ENCODE assay signal across 14 cellular contexts in the genomic region with DNA sequence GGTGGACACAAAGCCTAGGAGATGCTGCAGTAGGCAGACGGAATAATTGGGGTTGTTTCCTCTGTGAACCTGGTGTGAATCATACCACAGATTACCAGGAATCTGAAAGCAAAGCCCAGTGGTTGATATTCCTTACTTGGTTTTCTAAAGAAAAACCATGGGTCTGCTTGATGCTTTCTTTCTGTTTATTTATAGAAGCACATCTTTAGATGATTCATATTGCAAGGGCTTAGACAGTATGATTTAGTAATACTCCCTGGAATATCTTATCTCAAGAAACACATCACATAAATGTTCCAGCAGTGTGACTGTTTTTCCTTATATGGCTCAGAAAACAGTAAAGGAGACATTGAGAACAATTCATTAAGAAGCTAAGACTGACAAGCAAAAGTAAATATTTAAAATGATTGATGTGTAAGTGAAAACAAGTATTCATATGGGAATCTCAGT.
DNase-seq lines count a peak whose midpoint lies in the region; ATAC-seq and TF ChIP-seq lines count a peak whose summit lies in the region.
"Had no signal": no experiment of that assay in that cellular context is flagged by ENCODE, and none has a peak within 500 bp of the region (broad histone marks: within the 10 kb centered on the region; RNA-seq: fewer than 3 reads in every experiment).

No MANE protein-coding gene starts in this region.

- peaks cover 14% of the 10 kb centered on the region for H3K4me1 Mint-ChIP-seq in HFFc6 (ENCODE audit: low read depth)
- H3K4me1 Mint-ChIP-seq in T-helper 17 cell, result no peaks in the 10 kb centered on the region
- H3K4me1 Mint-ChIP-seq in CD8-positive, alpha-beta memory T cell, result no peaks in the 10 kb centered on the region

- CTCF ChIA-PET in CD8-positive, alpha-beta memory T cell (lab: Charles Lee), result no interaction called here

- no peaks in the 10 kb centered on the region for H3K36me3 ChIP-seq in skeletal muscle satellite cell (ENCODE audit: insufficient read depth, low read length)
- no peaks in the 10 kb centered on the region for H3K36me3 ChIP-seq in CD8-positive, alpha-beta memory T cell (ENCODE audit: insufficient read depth, low read length)
- H3K36me3 ChIP-seq: SJCRH30, thoracic aorta had no signal

- H3K4me3 ChIP-seq in astrocyte of the spinal cord (ENCODE audit: low read depth, low read length), result no peak overlapping the region
- no peak overlapping the region for H3K4me3 ChIP-seq in skeletal muscle satellite cell (ENCODE audit: low read length)
- no peak overlapping the region for H3K4me3 ChIP-seq in CD8-positive, alpha-beta memory T cell (ENCODE audit: low read length)
- H3K4me3 ChIP-seq: SJCRH30, thoracic aorta had no signal

- peak; percentile 47 to 94 for ATAC-seq in left cardiac atrium
- ATAC-seq in T-helper 17 cell, result no peak

- DNase-seq in HFFc6 (peak; percentile 66), astrocyte of the spinal cord (ENCODE audit: low read depth, low spot score) (peak; percentile 81), left cardiac atrium (no peak), hepatic stellate cell (ENCODE audit: low spot score) (no peak), T-helper 17 cell (no peak), NCI-H748 (lab: John Stamatoyannopoulos, UW; ENCODE audit: unreplicated experiment) (no peak)
- DNase-seq in CD8-positive, alpha-beta memory T cell, result no peak
- DNase-seq: activated effector memory CD4-positive, alpha-beta T cell treated with Interleukin-2 at 50 U/mL for 16 hours; Caco-2; Karpas-422; SJCRH30; stimulated activated CD4-positive, alpha-beta T cell treated with anti-CD3 and anti-CD28 coated beads, Interleukin-4, amount 100 ng/mL, for 1 hour had no signal

- H3K36me3 Mint-ChIP-seq in HFFc6 (ENCODE audit: low read depth), result no peaks in the 10 kb centered on the region
- no peaks in the 10 kb centered on the region for H3K36me3 Mint-ChIP-seq in T-helper 17 cell (ENCODE audit: low read depth)
- no peaks in the 10 kb centered on the region for H3K36me3 Mint-ChIP-seq in CD8-positive, alpha-beta memory T cell

- H3K27ac ChIP-seq in CD8-positive, alpha-beta memory T cell (ENCODE audit: low read depth, low read length), result no peak overlapping the region
- H3K27ac ChIP-seq: SJCRH30, thoracic aorta had no signal

- in situ Hi-C loops in astrocyte of the spinal cord (cut with HindIII; ENCODE audit: low sequenced_read_pairs), result no loop called here

- H3K4me1 ChIP-seq in skeletal muscle satellite cell (ENCODE audit: control insufficient read depth, insufficient read depth, low read length), result peaks cover 14% of the 10 kb centered on the region
- no peaks in the 10 kb centered on the region for H3K4me1 ChIP-seq in CD8-positive, alpha-beta memory T cell (ENCODE audit: insufficient read depth, low read length)
- H3K4me1 ChIP-seq: Caco-2 had no signal

- H3K27me3 ChIP-seq in skeletal muscle satellite cell (ENCODE audit: control insufficient read depth, insufficient read depth, low read length), result no peaks in the 10 kb centered on the region
- H3K27me3 ChIP-seq in CD8-positive, alpha-beta memory T cell (ENCODE audit: insufficient read depth, low read length, poor library complexity, severe bottlenecking), result no peaks in the 10 kb centered on the region
- H3K27me3 ChIP-seq: SJCRH30 had no signal

- no peak for TF ChIP-seq CTCF in HFFc6 (IDR thresholded peaks at IDR 0.05)
- no peak for TF ChIP-seq CTCF in astrocyte of the spinal cord (IDR thresholded peaks at IDR 0.05; ENCODE audit: low read depth, low read length)

- no peaks in the 10 kb centered on the region for H3K9me3 Mint-ChIP-seq in HFFc6
- peaks cover 0 to 5% (median 0%) of the 10 kb centered on the region in 5 donors for H3K9me3 Mint-ChIP-seq in CD8-positive, alpha-beta memory T cell

- H3K27ac Mint-ChIP-seq in HFFc6 (no peak overlapping the region), T-helper 17 cell (no peak overlapping the region)
- no peak overlapping the region for H3K27ac Mint-ChIP-seq in CD8-positive, alpha-beta memory T cell

- no peaks in the 10 kb centered on the region; the same call in 1 of the 2 replicates for H3K27me3 Mint-ChIP-seq in HFFc6 (ENCODE audit: insufficient read depth)
- peaks cover 16% of the 10 kb centered on the region for H3K27me3 Mint-ChIP-seq in T-helper 17 cell
- H3K27me3 Mint-ChIP-seq in CD8-positive, alpha-beta memory T cell, result peaks cover 3 to 16% of the 10 kb centered on the region in 2 donors

- H3K9me3 ChIP-seq in skeletal muscle satellite cell (replicated peaks; ENCODE audit: low read length) (no peaks in the 10 kb centered on the region), T-helper 17 cell (ENCODE audit: control insufficient read depth, low read length, poor library complexity, severe bottlenecking) (no peaks in the 10 kb centered on the region)
- no peaks in the 10 kb centered on the region for H3K9me3 ChIP-seq in CD8-positive, alpha-beta memory T cell (ENCODE audit: low read length)
- H3K9me3 ChIP-seq: SJCRH30, thoracic aorta had no signal

- H3K9ac ChIP-seq in skeletal muscle satellite cell (ENCODE audit: low read depth, low read length), result no peak overlapping the region

- POLR2A ChIA-PET in CD8-positive, alpha-beta memory T cell (lab: Charles Lee), result no interaction called here

- H3K4me2 ChIP-seq in skeletal muscle satellite cell (ENCODE audit: low read length), result peak overlapping the region; percentile 20

- H3K4me3 Mint-ChIP-seq in HFFc6, result no peak overlapping the region
- no peak overlapping the region for H3K4me3 Mint-ChIP-seq in T-helper 17 cell
- no peak overlapping the region for H3K4me3 Mint-ChIP-seq in CD8-positive, alpha-beta memory T cell

- intact Hi-C loops in left cardiac atrium (cut with DNase I), result no loop called here

Comparison
In these comparisons a context has a peak if more than half of its experiments do, and no peak if none do; other contexts are left out.
1. DNase-seq: peak in HFFc6 (single experiment) and astrocyte of the spinal cord (single experiment); none in left cardiac atrium (single experiment), hepatic stellate cell (single experiment), T-helper 17 cell (0 of 3), CD8-positive, alpha-beta memory T cell (0 of 5) and NCI-H748 (single experiment).